In genomic region chr19:35513231-35513974, GRCh38 we compare ENCODE assay signal across 11 cellular contexts. TPM values are rescaled to one million over a fixed set of nuclear protein-coding genes. Genes with fewer than 3 reads are reported as not detected.
DNase-seq lines count a peak whose midpoint lies in the region; ATAC-seq and TF ChIP-seq lines count a peak whose summit lies in the region.
"Had no signal": no experiment of that assay in that cellular context is flagged by ENCODE, and none has a peak within 500 bp of the region (broad histone marks: within the 10 kb centered on the region; RNA-seq: fewer than 3 reads in every experiment).

A gene with protein sequence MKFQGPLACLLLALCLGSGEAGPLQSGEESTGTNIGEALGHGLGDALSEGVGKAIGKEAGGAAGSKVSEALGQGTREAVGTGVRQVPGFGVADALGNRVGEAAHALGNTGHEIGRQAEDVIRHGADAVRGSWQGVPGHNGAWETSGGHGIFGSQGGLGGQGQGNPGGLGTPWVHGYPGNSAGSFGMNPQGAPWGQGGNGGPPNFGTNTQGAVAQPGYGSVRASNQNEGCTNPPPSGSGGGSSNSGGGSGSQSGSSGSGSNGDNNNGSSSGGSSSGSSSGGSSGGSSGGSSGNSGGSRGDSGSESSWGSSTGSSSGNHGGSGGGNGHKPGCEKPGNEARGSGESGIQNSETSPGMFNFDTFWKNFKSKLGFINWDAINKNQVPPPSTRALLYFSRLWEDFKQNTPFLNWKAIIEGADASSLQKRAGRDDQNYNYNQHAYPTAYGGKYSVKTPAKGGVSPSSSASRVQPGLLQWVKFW (minus strand): TSS chr19:35513649. CDS start chr19:35513475, 174 bp downstream.

- no TSS peak for BruUV-seq in Caco-2 (replicated peaks; lab: Mats Ljungman, UMichigan)

- H3K36me3 ChIP-seq in Caco-2 (ENCODE audit: control insufficient read depth, insufficient read depth, low read length) (no peaks in the 10 kb centered on the region; the same call in 1 of the 2 replicates), esophagus squamous epithelium (no peaks in the 10 kb centered on the region), neural progenitor cell (no peaks in the 10 kb centered on the region)
- H3K36me3 ChIP-seq: spleen had no signal

- POLR2A ChIA-PET in Caco-2 (lab: Charles Lee) (no interaction called here), GM10248 (lab: Yijun Ruan, JAX) (no interaction called here)

- H3K27me3 Mint-ChIP-seq in Caco-2 (ENCODE audit: insufficient read depth, unreplicated experiment) (no peaks in the 10 kb centered on the region), neural progenitor cell (ENCODE audit: insufficient read depth, low read depth) (peaks cover 34% of the 10 kb centered on the region), T-helper 17 cell (peaks cover 43% of the 10 kb centered on the region)
- peaks cover 32% of the 10 kb centered on the region for H3K27me3 Mint-ChIP-seq in activated T-helper 1 cell treated with anti-CD3 and anti-CD28 coated beads, Interleukin-12 subunit alpha, Interleukin-12 subunit beta, Interleukin-2, Interleukin-4 antibody, amounts not matched to agents 30 ng/mL and 10 ng/mL and 1 ng/mL, durations not matched to agents 14 hours and 24 hours and 36 hours (ENCODE audit: insufficient read depth)

- no peak within 1 kb of the TSS for H3K4me3 Mint-ChIP-seq in Caco-2 (ENCODE audit: unreplicated experiment)
- no peak within 1 kb of the TSS for H3K4me3 Mint-ChIP-seq in neural progenitor cell
- H3K4me3 Mint-ChIP-seq in activated T-helper 1 cell treated with anti-CD3 and anti-CD28 coated beads, Interleukin-12 subunit alpha, Interleukin-12 subunit beta, Interleukin-2, Interleukin-4 antibody, amounts not matched to agents 30 ng/mL and 10 ng/mL and 1 ng/mL, durations not matched to agents 14 hours and 24 hours and 36 hours, result no peak within 1 kb of the TSS
- H3K4me3 Mint-ChIP-seq in T-helper 17 cell, result no peak within 1 kb of the TSS

- peaks cover 10% of the 10 kb centered on the region for H3F3A ChIP-seq in neural progenitor cell (ENCODE audit: low read depth)

- H3K27me3 ChIP-seq in Caco-2 (replicated peaks; ENCODE audit: control insufficient read depth, insufficient read depth, low read length) (no peaks in the 10 kb centered on the region), esophagus squamous epithelium (peaks cover 0 to 56% (median 0%) of the 10 kb centered on the region in 4 donors), neural progenitor cell (peaks cover 28% of the 10 kb centered on the region)

- H3K4me1 ChIP-seq in Caco-2 (peaks cover 6% of the 10 kb centered on the region; the same call in 1 of the 2 replicates), esophagus squamous epithelium (peaks cover 5 to 38% (median 13%) of the 10 kb centered on the region in 3 donors), neural progenitor cell (peaks cover 4% of the 10 kb centered on the region)

- H3K9me3 ChIP-seq in Caco-2, result no peaks in the 10 kb centered on the region
- H3K9me3 ChIP-seq in esophagus squamous epithelium, result no peaks in the 10 kb centered on the region
- no peaks in the 10 kb centered on the region for H3K9me3 ChIP-seq in neural progenitor cell (ENCODE audit: low read depth)
- no peaks in the 10 kb centered on the region for H3K9me3 ChIP-seq in T-helper 17 cell (ENCODE audit: control insufficient read depth, low read length, poor library complexity, severe bottlenecking)
- H3K9me3 ChIP-seq: SK-N-SH, spleen had no signal

- H3K79me2 ChIP-seq in neural progenitor cell (ENCODE audit: low read depth), result peaks cover 14% of the 10 kb centered on the region

- H3K27ac ChIP-seq in esophagus squamous epithelium (peak within 1 kb of the TSS; percentile 59 to 76 (median 70)), neural progenitor cell (no peak within 1 kb of the TSS)
- H3K27ac ChIP-seq: C4-2B, spleen had no signal

- H3K4me1 Mint-ChIP-seq in Caco-2 (ENCODE audit: low read depth, unreplicated experiment) (no peaks in the 10 kb centered on the region), neural progenitor cell (peaks cover 7% of the 10 kb centered on the region), T-helper 17 cell (peaks cover 12% of the 10 kb centered on the region)
- H3K4me1 Mint-ChIP-seq in activated T-helper 1 cell treated with anti-CD3 and anti-CD28 coated beads, Interleukin-12 subunit alpha, Interleukin-12 subunit beta, Interleukin-2, Interleukin-4 antibody, amounts not matched to agents 30 ng/mL and 10 ng/mL and 1 ng/mL, durations not matched to agents 14 hours and 24 hours and 36 hours (ENCODE audit: low read depth), result peaks cover 6% of the 10 kb centered on the region

- WGBS in esophagus squamous epithelium, 2 donors, result 64 to 89% methylated on average over 7 of the region's 13 CpGs

- H3K9me3 Mint-ChIP-seq in Caco-2 (ENCODE audit: unreplicated experiment), result no peaks in the 10 kb centered on the region
- no peaks in the 10 kb centered on the region for H3K9me3 Mint-ChIP-seq in neural progenitor cell
- no peaks in the 10 kb centered on the region for H3K9me3 Mint-ChIP-seq in activated T-helper 1 cell treated with anti-CD3 and anti-CD28 coated beads, Interleukin-12 subunit alpha, Interleukin-12 subunit beta, Interleukin-2, Interleukin-4 antibody, amounts not matched to agents 30 ng/mL and 10 ng/mL and 1 ng/mL, durations not matched to agents 14 hours and 24 hours and 36 hours

- H3K36me3 Mint-ChIP-seq in Caco-2 (ENCODE audit: insufficient read depth, unreplicated experiment), result peaks cover 13% of the 10 kb centered on the region
- H3K36me3 Mint-ChIP-seq in neural progenitor cell, result no peaks in the 10 kb centered on the region
- no peaks in the 10 kb centered on the region for H3K36me3 Mint-ChIP-seq in activated T-helper 1 cell treated with anti-CD3 and anti-CD28 coated beads, Interleukin-12 subunit alpha, Interleukin-12 subunit beta, Interleukin-2, Interleukin-4 antibody, amounts not matched to agents 30 ng/mL and 10 ng/mL and 1 ng/mL, durations not matched to agents 14 hours and 24 hours and 36 hours (ENCODE audit: low read depth)
- H3K36me3 Mint-ChIP-seq in T-helper 17 cell (ENCODE audit: low read depth), result peaks cover 2% of the 10 kb centered on the region

- TF ChIP-seq CTCF in Caco-2 (IDR thresholded peaks at IDR 0.05; ENCODE audit: insufficient read depth in 1 of 2, low read depth in 1 of 2, low read length in 1 of 2, severe bottlenecking in 1 of 2, unreplicated experiment in 1 of 2), result no peak
- TF ChIP-seq CTCF in NB4 (IDR thresholded peaks at IDR 0.05; ENCODE audit: low read depth, low read length), result no peak
- no peak for TF ChIP-seq CTCF in esophagus squamous epithelium (IDR thresholded peaks at IDR 0.05)
- no peak for TF ChIP-seq CTCF in neural progenitor cell (IDR thresholded peaks at IDR 0.05)
- TF ChIP-seq CTCF in GM10248 (IDR thresholded peaks at IDR 0.05; ENCODE audit: control extremely low read depth, extremely low read depth, low read depth, missing control alignments), result no peak

- intact Hi-C loops in Caco-2 (cut with micrococcal nuclease; ENCODE audit: unreplicated experiment), result no loop called here
- intact Hi-C loops in esophagus squamous epithelium (cut with DNase I), result no loop called here
- intact Hi-C loops in activated T-helper 1 cell treated with anti-CD3 and anti-CD28 coated beads, Interleukin-12 subunit alpha, Interleukin-12 subunit beta, Interleukin-2, Interleukin-4 antibody, amounts not matched to agents 30 ng/mL and 10 ng/mL and 1 ng/mL, durations not matched to agents 14 hours and 24 hours and 36 hours (cut with micrococcal nuclease), result loop anchor here (1.0 kb wide), 1 partner anchor 74 kb away; no protein-coding TSS in a partner anchor

- TF ChIP-seq POLR2A in NB4 (IDR thresholded peaks at IDR 0.05; ENCODE audit: extremely low read depth, insufficient read length), result no peak
- TF ChIP-seq POLR2A in esophagus squamous epithelium (IDR thresholded peaks at IDR 0.05), result peak in 2 of 4 donors; percentile 12 to 37

- no peak within 1 kb of the TSS for H3K4me3 ChIP-seq in Caco-2 (ENCODE audit: low read depth, low read length)
- no peak within 1 kb of the TSS for H3K4me3 ChIP-seq in NB4 (ENCODE audit: low read depth, low read length)
- H3K4me3 ChIP-seq in esophagus squamous epithelium, result peak within 1 kb of the TSS in 1 of 4 donors; percentile 19
- no peak within 1 kb of the TSS for H3K4me3 ChIP-seq in neural progenitor cell
- H3K4me3 ChIP-seq: spleen had no signal

- ATAC-seq in GM21367 (IDR thresholded peaks at IDR 0.05; ENCODE audit: unreplicated experiment), result no peak
- no peak for ATAC-seq in T-helper 17 cell

- H3K9ac ChIP-seq in neural progenitor cell, result no peak within 1 kb of the TSS
- H3K9ac ChIP-seq: SK-N-SH had no signal

- H3K27ac Mint-ChIP-seq in Caco-2 (ENCODE audit: unreplicated experiment), result no peak within 1 kb of the TSS
- no peak within 1 kb of the TSS for H3K27ac Mint-ChIP-seq in neural progenitor cell
- no peak within 1 kb of the TSS for H3K27ac Mint-ChIP-seq in activated T-helper 1 cell treated with anti-CD3 and anti-CD28 coated beads, Interleukin-12 subunit alpha, Interleukin-12 subunit beta, Interleukin-2, Interleukin-4 antibody, amounts not matched to agents 30 ng/mL and 10 ng/mL and 1 ng/mL, durations not matched to agents 14 hours and 24 hours and 36 hours
- H3K27ac Mint-ChIP-seq in T-helper 17 cell, result no peak within 1 kb of the TSS

- H4K20me1 ChIP-seq in neural progenitor cell (ENCODE audit: low read depth), result no peaks in the 10 kb centered on the region

- DNase-seq in Caco-2 (no peak), NB4 (ENCODE audit: low read depth) (peak; percentile 26), esophagus squamous epithelium (lab: John Stamatoyannopoulos, UW) (no peak), neural progenitor cell (ENCODE audit: low spot score) (no peak), GM10248 (ENCODE audit: extremely low spot score) (no peak), T-helper 17 cell (no peak)
- DNase-seq in activated T-helper 1 cell treated with anti-CD3 and anti-CD28 coated beads, Interleukin-12 subunit alpha, Interleukin-12 subunit beta, Interleukin-2, Interleukin-4 antibody, amounts not matched to agents 30 ng/mL and 10 ng/mL and 1 ng/mL, durations not matched to agents 14 hours and 24 hours and 36 hours (ENCODE audit: low spot score), result no peak
- DNase-seq: SK-N-SH, spleen had no signal

- CTCF ChIA-PET in Caco-2 (lab: Charles Lee), result no interaction called here
- CTCF ChIA-PET in GM10248 (lab: Yijun Ruan, JAX), result no interaction called here

- H2AFZ ChIP-seq in neural progenitor cell (replicated peaks), result peak within 1 kb of the TSS; percentile 50

- peak within 1 kb of the TSS; percentile 42 for H3K4me2 ChIP-seq in neural progenitor cell
- H3K4me2 ChIP-seq: SK-N-SH had no signal

RNA-seq across cellular contexts. Expression of the gene that starts here (rescaled TPM):
- total RNA-seq in Caco-2 (2022) (341 and 354 TPM in 2 replicates), esophagus squamous epithelium (100 to 1,000 TPM in 3 of 4 donors, 10 to 100 TPM in 1; 81.6 to 449 (median 257) TPM), neural progenitor cell (ENCODE audit: low replicate concordance) (175 and 208 TPM in 2 replicates), T-helper 17 cell (not detected)
- not detected in 2 replicates for total RNA-seq in activated T-helper 1 cell treated with anti-CD3 and anti-CD28 coated beads, Interleukin-12 subunit alpha, Interleukin-12 subunit beta, Interleukin-2, Interleukin-4 antibody, amounts not matched to agents 30 ng/mL and 10 ng/mL and 1 ng/mL, durations not matched to agents 14 hours and 24 hours and 36 hours

Comparison
In these comparisons a context has a peak if more than half of its experiments do, and no peak if none do; other contexts are left out.
1. RNA of the gene that starts here (total RNA-seq): 341 to 354 TPM in Caco-2, 81.6 to 449 TPM in esophagus squamous epithelium and 175 to 208 TPM in neural progenitor cell; not detected in T-helper 17 cell and not detected in activated T-helper 1 cell treated with anti-CD3 and anti-CD28 coated beads, Interleukin-12 subunit alpha, Interleukin-12 subunit beta, Interleukin-2, Interleukin-4 antibody, amounts not matched to agents 30 ng/mL and 10 ng/mL and 1 ng/mL, durations not matched to agents 14 hours and 24 hours and 36 hours; every median in the first group is over 10 times any median in the second.